21 cellular contexts compared by ENCODE assay signal in genomic region chr10:30256084-30256483, GRCh38.
A peak's percentile ranks its signal among the peaks of the same experiment; 100 is the strongest.
DNase-seq lines count a peak whose midpoint lies in the region; ATAC-seq, FAIRE-seq and TF ChIP-seq lines count a peak whose summit lies in the region.
"Had no signal": no experiment of that assay in that cellular context is flagged by ENCODE, and none has a peak within 500 bp of the region (broad histone marks: within the 10 kb centered on the region; RNA-seq: fewer than 3 reads in every experiment).

No MANE protein-coding gene starts in this region.

- H3K4me2 ChIP-seq in A549 (no peak overlapping the region), HCT116 (ENCODE audit: low read length) (no peak overlapping the region), K562 (ENCODE audit: insufficient read depth, low read length) (no peak overlapping the region)
- H3K4me2 ChIP-seq: BLaER1 treated with 17β-estradiol and CSF1 and Interleukin-3, amounts not matched to agents 10 nM and 100 nM had no signal

- no peak overlapping the region for H3K27ac ChIP-seq in A549
- H3K27ac ChIP-seq in HCT116 (ENCODE audit: low read depth, low read length): no peak overlapping the region
- H3K27ac ChIP-seq in K562 (ENCODE audit: extremely low read depth, low read depth, low read length): no peak overlapping the region
- H3K27ac ChIP-seq: BLaER1 treated with 17β-estradiol and CSF1 and Interleukin-3, amounts not matched to agents 10 nM and 100 nM; C4-2B had no signal

- DNase-seq in A549 (ENCODE audit: low read depth in 1 of 2, low spot score in 1 of 2): no peak
- no peak for DNase-seq in HCT116 (ENCODE audit: low read depth, low spot score)
- no peak for DNase-seq in K562 (ENCODE audit: extremely low read depth in 1 of 4, low spot score in 3 of 4)
- DNase-seq in activated CD8-positive, alpha-beta T cell treated with anti-CD3 and anti-CD28 coated beads for 36 hours: no peak
- DNase-seq in Right ventricle myocardium superior: no peak
- DNase-seq: 8988T; AML-193; Caco-2; Calu3; CD4-positive, alpha-beta T cell; CD8-positive, alpha-beta T cell; DMS79 treated with DMSO at 0.1 percent for 48 hours; GF-D8 had no signal

- FAIRE-seq in A549 (lab: Jason Lieb, UNC) (no peak), K562 (lab: Jason Lieb, UNC) (no peak)
- FAIRE-seq: A204.1, D721Med, G401.6, GM12891, GM19239 had no signal

- H3K79me2 ChIP-seq in HCT116 (ENCODE audit: insufficient read depth, low read length) (no peaks in the 10 kb centered on the region), K562 (ENCODE audit: control insufficient read depth, insufficient read depth, low read length) (no peaks in the 10 kb centered on the region)

- H4K20me1 ChIP-seq in HCT116 (ENCODE audit: insufficient read depth): no peaks in the 10 kb centered on the region
- H4K20me1 ChIP-seq in K562 (replicated peaks; ENCODE audit: control insufficient read depth, insufficient read depth, low read length): no peaks in the 10 kb centered on the region
- H4K20me1 ChIP-seq: BLaER1 treated with 17β-estradiol and CSF1 and Interleukin-3, amounts not matched to agents 10 nM and 100 nM had no signal

- peaks cover 7% of the 10 kb centered on the region for H3K27me3 Mint-ChIP-seq in activated CD8-positive, alpha-beta T cell treated with anti-CD3 and anti-CD28 coated beads for 36 hours

- H3K9ac ChIP-seq in HCT116 (ENCODE audit: low read length) (no peak overlapping the region), K562 (ENCODE audit: insufficient read depth in 1 of 2, low read depth in 2 of 2, low read length in 2 of 2) (no peak overlapping the region)
- H3K9ac ChIP-seq: BLaER1 treated with 17β-estradiol and CSF1 and Interleukin-3, amounts not matched to agents 10 nM and 100 nM had no signal

- TF ChIP-seq POLR2A in A549 (IDR thresholded peaks at IDR 0.05; ENCODE audit: low read length) (no peak), HCT116 (IDR thresholded peaks at IDR 0.05; ENCODE audit: borderline replicate concordance, extremely low read depth, insufficient read depth, insufficient read length) (no peak), K562 (conservative IDR thresholded peaks at IDR 0.05) (no peak)

- BruUV-seq in HCT116 (replicated peaks; lab: Mats Ljungman, UMichigan): no TSS peak
- BruUV-seq in K562 (replicated peaks; lab: Mats Ljungman, UMichigan): no TSS peak

- H3K27ac Mint-ChIP-seq in activated CD8-positive, alpha-beta T cell treated with anti-CD3 and anti-CD28 coated beads for 36 hours: no peak overlapping the region
- H3K27ac Mint-ChIP-seq: B cell; CD4-positive, alpha-beta T cell; CD8-positive, alpha-beta T cell had no signal

- POLR2A ChIA-PET in A549 (lab: Yijun Ruan, JAX) (no interaction called here), HCT116 (lab: Charles Lee) (no interaction called here), K562 (lab: Yijun Ruan, JAX) (interaction anchor here (0.6 kb wide), 1 partner anchor 245 kb away, joined by 3 read pairs; no protein-coding TSS in a partner anchor)
- POLR2A ChIA-PET in activated CD8-positive, alpha-beta T cell treated with anti-CD3 and anti-CD28 coated beads for 36 hours (lab: Charles Lee): no interaction called here

- H3K36me3 Mint-ChIP-seq in activated CD8-positive, alpha-beta T cell treated with anti-CD3 and anti-CD28 coated beads for 36 hours (ENCODE audit: low read depth): no peaks in the 10 kb centered on the region
- H3K36me3 Mint-ChIP-seq: CD8-positive, alpha-beta T cell had no signal

- in situ Hi-C loops in K562 (cut with MboI): no loop called here

- TF ChIP-seq CTCF in A549 (IDR thresholded peaks at IDR 0.05) (no peak), HCT116 (IDR thresholded peaks at IDR 0.05 in 2 of 3, conservative IDR thresholded peaks at IDR 0.05 in 1 of 3; ENCODE audit: borderline replicate concordance in 1 of 3, insufficient read depth in 1 of 3, low read depth in 2 of 3, low read length in 2 of 3) (no peak), K562 (IDR thresholded peaks at IDR 0.05 in 2 of 3, conservative IDR thresholded peaks at IDR 0.05 in 1 of 3; ENCODE audit: insufficient read depth in 2 of 3, low read depth in 1 of 3, low read length in 3 of 3) (no peak)
- TF ChIP-seq CTCF in activated CD8-positive, alpha-beta T cell treated with anti-CD3 and anti-CD28 coated beads for 36 hours (IDR thresholded peaks at IDR 0.05): no peak

- no peak for ATAC-seq in A549
- ATAC-seq in HCT116: no peak
- no peak for ATAC-seq in K562
- ATAC-seq in activated CD8-positive, alpha-beta T cell treated with anti-CD3 and anti-CD28 coated beads for 36 hours: no peak
- ATAC-seq in Right ventricle myocardium superior (ENCODE audit: poor library complexity): no peak
- ATAC-seq: CD8-positive, alpha-beta T cell had no signal

- H2AFZ ChIP-seq in HCT116 (ENCODE audit: low read depth, low read length, poor library complexity, severe bottlenecking) (no peak overlapping the region), K562 (ENCODE audit: low read depth, low read length) (no peak overlapping the region)

- peaks cover 12% of the 10 kb centered on the region for H3K9me3 Mint-ChIP-seq in activated CD8-positive, alpha-beta T cell treated with anti-CD3 and anti-CD28 coated beads for 36 hours

- CTCF ChIA-PET in A549 (lab: Yijun Ruan, JAX): interaction anchor here (0.6 kb wide), 1 partner anchor 143 kb away, joined by 3 read pairs; no protein-coding TSS in a partner anchor
- CTCF ChIA-PET in HCT116 (lab: Charles Lee): no interaction called here
- CTCF ChIA-PET in K562 (lab: Yijun Ruan, JAX; ENCODE audit: low intra/inter-chr PET ratio): no interaction called here
- CTCF ChIA-PET in activated CD8-positive, alpha-beta T cell treated with anti-CD3 and anti-CD28 coated beads for 36 hours (lab: Charles Lee): interaction anchor here (1.4 kb wide), 1 partner anchor 383 kb away, joined by 3 read pairs; no protein-coding TSS in a partner anchor

- H3K4me3 ChIP-seq in A549 (no peak overlapping the region), HCT116 (replicated peaks in 1 of 2; ENCODE audit: low read depth in 1 of 2, low read length in 2 of 2) (no peak overlapping the region), K562 (no peak overlapping the region)
- H3K4me3 ChIP-seq: BLaER1 treated with 17β-estradiol and CSF1 and Interleukin-3, amounts not matched to agents 10 nM and 100 nM had no signal

- no peak overlapping the region for H3K4me3 Mint-ChIP-seq in activated CD8-positive, alpha-beta T cell treated with anti-CD3 and anti-CD28 coated beads for 36 hours
- H3K4me3 Mint-ChIP-seq: B cell; CD4-positive, alpha-beta T cell; CD8-positive, alpha-beta T cell had no signal

- no peaks in the 10 kb centered on the region for H3K9me1 ChIP-seq in K562 (ENCODE audit: control insufficient read depth, insufficient read depth, low read length)

- no peak for TF ChIP-seq EP300 in A549 (IDR thresholded peaks at IDR 0.05)
- no peak for TF ChIP-seq EP300 in K562 (IDR thresholded peaks at IDR 0.05; ENCODE audit: low read length)

- H3K4me1 Mint-ChIP-seq in activated CD8-positive, alpha-beta T cell treated with anti-CD3 and anti-CD28 coated beads for 36 hours (ENCODE audit: low read depth): no peaks in the 10 kb centered on the region
- H3K4me1 Mint-ChIP-seq: B cell had no signal

- intact Hi-C loops in HCT116 (cut with micrococcal nuclease) (no loop called here), K562 (cut with micrococcal nuclease) (no loop called here), Right ventricle myocardium superior (cut with DNase I) (no loop called here)
- intact Hi-C loops in activated CD8-positive, alpha-beta T cell treated with anti-CD3 and anti-CD28 coated beads for 36 hours (cut with micrococcal nuclease): no loop called here

- H3K9me3 ChIP-seq in A549 (peaks cover 25% of the 10 kb centered on the region; the same call in 2 of the 3 replicates), HCT116 (ENCODE audit: control insufficient read depth in 1 of 2, insufficient read depth in 1 of 2, low read depth in 1 of 2, low read length in 2 of 2) (peaks cover 0 to 7% of the 10 kb centered on the region in 2 experiments; a peak in 1 of 4 replicates), K562 (replicated peaks; ENCODE audit: control insufficient read depth, insufficient read depth, low read depth, low read length) (no peaks in the 10 kb centered on the region)

- H3K27me3 ChIP-seq in HCT116 (ENCODE audit: insufficient read depth, low read length) (no peaks in the 10 kb centered on the region), K562 (ENCODE audit: control insufficient read depth in 2 of 2, insufficient read depth in 2 of 2, low read length in 2 of 2) (no peaks in the 10 kb centered on the region)
- H3K27me3 ChIP-seq: BLaER1 treated with 17β-estradiol and CSF1 and Interleukin-3, amounts not matched to agents 10 nM and 100 nM had no signal

- no peaks in the 10 kb centered on the region for H3K4me1 ChIP-seq in A549
- H3K4me1 ChIP-seq in HCT116 (ENCODE audit: control insufficient read depth in 1 of 2, insufficient read depth in 2 of 2, low read length in 2 of 2): no peaks in the 10 kb centered on the region
- no peaks in the 10 kb centered on the region for H3K4me1 ChIP-seq in K562 (replicated peaks in 1 of 2; ENCODE audit: control insufficient read depth in 2 of 2, insufficient read depth in 2 of 2, low read length in 2 of 2)
- H3K4me1 ChIP-seq: BLaER1 treated with 17β-estradiol and CSF1 and Interleukin-3, amounts not matched to agents 10 nM and 100 nM; Caco-2 had no signal

- no peak for TF ChIP-seq RAD21 in A549 (conservative IDR thresholded peaks at IDR 0.05 in 1 of 2, IDR thresholded peaks at IDR 0.05 in 1 of 2)
- no peak for TF ChIP-seq RAD21 in HCT116 (IDR thresholded peaks at IDR 0.05; ENCODE audit: low read depth)
- no peak for TF ChIP-seq RAD21 in K562 (CRISPR knock-in tag; conservative IDR thresholded peaks at IDR 0.05 in 1 of 2, IDR thresholded peaks at IDR 0.05 in 1 of 2)

- no peaks in the 10 kb centered on the region for H3K9me2 ChIP-seq in HCT116 (ENCODE audit: insufficient read depth)

- H3K36me3 ChIP-seq in HCT116 (ENCODE audit: control insufficient read depth in 1 of 2, insufficient read depth in 2 of 2, low read length in 2 of 2): no peaks in the 10 kb centered on the region
- no peaks in the 10 kb centered on the region for H3K36me3 ChIP-seq in K562 (ENCODE audit: control insufficient read depth, insufficient read depth, low read length)
- H3K36me3 ChIP-seq: BLaER1 treated with 17β-estradiol and CSF1 and Interleukin-3, amounts not matched to agents 10 nM and 100 nM had no signal

- RAD21 ChIA-PET in HCT116 (lab: Charles Lee; ENCODE audit: low non-redundant PET in 1 of 2, low total read pairs in 2 of 2, uncharacterized antibody in 2 of 2, unreplicated experiment in 2 of 2): no interaction called here

- WGBS in A549 (ENCODE audit: missing lambda C conversion rate): 0% methylated on average over 1 of the region's 1 CpG
- 0% methylated on average over 1 of the region's 1 CpG for WGBS in K562 (ENCODE audit: insufficient coverage, low coverage, missing lambda C conversion rate)

TF ChIP-seq in A549, 52 proteins besides CTCF, POLR2A, EP300 and RAD21 (continues in another document):
- TF ChIP-seq KDM1A (IDR thresholded peaks at IDR 0.05; ENCODE audit: low read depth): peak; percentile 42; the same call in 1 of the 2 replicates
- no peak for TF ChIP-seq RARB (CRISPR knock-in tag; IDR thresholded peaks at IDR 0.05)

TF ChIP-seq in HCT116, 20 proteins besides CTCF, POLR2A, EP300 and RAD21:
- TF ChIP-seq CBX3 (IDR thresholded peaks at IDR 0.05; ENCODE audit: low read depth) (peak; percentile 47; the same call in 1 of the 2 replicates), JUND (IDR thresholded peaks at IDR 0.05) (no peak)

TF ChIP-seq in K562, 482 proteins besides CTCF, POLR2A, EP300 and RAD21 (continues in another document):
- TF ChIP-seq RBM25 (IDR thresholded peaks at IDR 0.05; ENCODE audit: low read depth, low read length, severe bottlenecking): peak; percentile 69

Comparison
In these comparisons a context has a peak if more than half of its experiments do, and no peak if none do; other contexts are left out.
1. CTCF ChIA-PET loops: an anchor here in A549 (0.6 kb wide) and activated CD8-positive, alpha-beta T cell treated with anti-CD3 and anti-CD28 coated beads for 36 hours (1.4 kb wide); none called in HCT116 and K562.
2. Of the 35 proteins assayed by ChIP-seq in both K562 and A549: peak only in K562: none; only in A549: KDM1A; in both: ZFP36; in neither: 33.